16 cellular contexts compared by ENCODE assay signal in the genomic region with DNA sequence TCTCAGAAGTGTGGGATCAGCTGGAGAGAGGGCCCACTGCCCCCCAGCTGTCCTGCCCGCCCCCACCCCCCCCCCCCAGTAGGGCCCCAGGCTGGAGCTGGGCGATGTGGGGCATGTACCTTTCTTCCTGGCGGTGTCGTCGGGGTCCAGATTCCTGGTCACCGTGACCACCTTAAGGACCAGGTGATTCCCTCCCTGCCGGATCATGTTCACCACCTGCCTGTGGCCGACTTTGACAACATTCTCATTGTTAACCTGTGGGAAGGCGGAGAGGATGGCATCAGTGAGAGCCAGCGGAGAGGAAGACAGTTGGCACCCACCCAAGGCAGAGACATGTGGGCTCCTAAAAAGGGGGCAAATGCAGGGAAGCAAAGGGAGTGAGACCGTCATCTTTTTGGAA.
DNase-seq lines count a peak whose midpoint lies in the region; ATAC-seq and TF ChIP-seq lines count a peak whose summit lies in the region.
"Had no signal": no experiment of that assay in that cellular context is flagged by ENCODE, and none has a peak within 500 bp of the region (broad histone marks: within the 10 kb centered on the region; RNA-seq: fewer than 3 reads in every experiment).

No MANE protein-coding gene starts in this region.

- H3K4me3 ChIP-seq in RWPE2 (ENCODE audit: severe bottlenecking) (no peak overlapping the region), neuronal stem cell (ENCODE audit: low read length in 2 of 2) (no peak overlapping the region)
- H3K4me3 ChIP-seq: stomach had no signal

- no peak overlapping the region for H2BK12ac ChIP-seq in neuronal stem cell (ENCODE audit: low read length)

- no peak overlapping the region for H3K23ac ChIP-seq in neuronal stem cell (ENCODE audit: low read depth, low read length, poor library complexity)

- H2BK15ac ChIP-seq in neuronal stem cell (ENCODE audit: low read length) = peak overlapping the region; percentile 45

- H2BK120ac ChIP-seq in neuronal stem cell (ENCODE audit: low read depth, low read length) = no peak overlapping the region

- no peak overlapping the region for H3K4ac ChIP-seq in neuronal stem cell (ENCODE audit: low read length)

- H3K4me1 ChIP-seq in RWPE2 (ENCODE audit: insufficient read depth, poor library complexity, severe bottlenecking) = no peaks in the 10 kb centered on the region
- H3K4me1 ChIP-seq in neuronal stem cell (ENCODE audit: control insufficient read depth in 2 of 2, insufficient read depth in 1 of 2, low read depth in 1 of 2, low read length in 2 of 2) = peaks cover 18 to 26% of the 10 kb centered on the region in 2 donors

- DNase-seq in NCI-H1092 (lab: John Stamatoyannopoulos, UW) = peak; percentile 74
- no peak for DNase-seq in NCI-H1092 treated with DMSO at 0.1 percent for 48 hours (lab: John Stamatoyannopoulos, UW)
- DNase-seq in NCI-H2107 treated with DMSO at 0.1 percent for 48 hours (lab: John Stamatoyannopoulos, UW; ENCODE audit: unreplicated experiment) = peak; percentile 91
- peak; percentile 45 for DNase-seq in RWPE2 (ENCODE audit: low spot score)
- DNase-seq in neuronal stem cell (ENCODE audit: low spot score) = no peak
- no peak for DNase-seq in activated effector memory CD4-positive, alpha-beta T cell treated with Interleukin-2 at 50 U/mL for 16 hours
- no peak for DNase-seq in pons (ENCODE audit: low spot score)
- DNase-seq: 8988T; activated CD4-positive, alpha-beta T cell treated with anti-CD3 and anti-CD28 coated beads for 4 hours; activated naive CD4-positive, alpha-beta T cell treated with anti-CD3 and anti-CD28 coated beads, Interleukin-2, amount 50 U/mL, for 16 hours; C1 segment of cervical spinal cord; dermis blood vessel endothelial cell; mammary epithelial cell; naive thymus-derived CD4-positive, alpha-beta T cell; stomach had no signal

- no peak overlapping the region for H2BK5ac ChIP-seq in neuronal stem cell (ENCODE audit: low read length)

- ATAC-seq in RWPE2 (ENCODE audit: low read depth) (no peak), GM21619 (IDR thresholded peaks at IDR 0.05; ENCODE audit: unreplicated experiment) (no peak)
- ATAC-seq: naive thymus-derived CD4-positive, alpha-beta T cell had no signal

- H3K27ac ChIP-seq in RWPE2 (ENCODE audit: poor library complexity, severe bottlenecking) (no peak overlapping the region), neuronal stem cell (replicated peaks; ENCODE audit: low read length) (no peak overlapping the region)
- H3K27ac ChIP-seq: stomach had no signal

- no peak overlapping the region for H4K8ac ChIP-seq in neuronal stem cell (ENCODE audit: low read depth, low read length)

- no peaks in the 10 kb centered on the region for H3K27me3 ChIP-seq in RWPE2 (ENCODE audit: insufficient read depth, poor library complexity, severe bottlenecking)
- no peaks in the 10 kb centered on the region for H3K27me3 ChIP-seq in neuronal stem cell (ENCODE audit: control insufficient read depth in 3 of 3, insufficient read depth in 3 of 3, low read depth in 1 of 3, low read length in 3 of 3)
- H3K27me3 ChIP-seq: stomach had no signal

- TF ChIP-seq CTCF in RWPE2 (IDR thresholded peaks at IDR 0.05; ENCODE audit: poor library complexity, severe bottlenecking) = no peak

- H3K36me3 ChIP-seq in RWPE2 (ENCODE audit: low read depth) (no peaks in the 10 kb centered on the region), neuronal stem cell (replicated peaks in 1 of 2; ENCODE audit: control insufficient read depth in 2 of 2, insufficient read depth in 2 of 2, low read length in 2 of 2) (peaks cover 2 to 6% of the 10 kb centered on the region in 2 donors)

- H3K79me1 ChIP-seq in neuronal stem cell (ENCODE audit: low read depth, low read length) = no peaks in the 10 kb centered on the region

- no peaks in the 10 kb centered on the region for H3K9me3 ChIP-seq in RWPE2 (ENCODE audit: severe bottlenecking)
- H3K9me3 ChIP-seq in neuronal stem cell (replicated peaks in 1 of 2; ENCODE audit: control insufficient read depth in 2 of 2, insufficient read depth in 1 of 2, low read depth in 1 of 2, low read length in 2 of 2) = no peaks in the 10 kb centered on the region
- H3K9me3 ChIP-seq: stomach had no signal

- no peak overlapping the region for H3K14ac ChIP-seq in neuronal stem cell (ENCODE audit: low read length)

- peak overlapping the region; percentile 27 for H3K18ac ChIP-seq in neuronal stem cell (ENCODE audit: low read length)

- no CpG with 5 or more reads among the region's 11 CpGs for WGBS in neuronal stem cell (ENCODE audit: extremely low coverage in 2 of 2, insufficient read length in 2 of 2, insufficient replicate concordance in 1 of 2), 2 donors

- no peak overlapping the region for H3K4me2 ChIP-seq in neuronal stem cell (ENCODE audit: insufficient read depth, low read length, poor library complexity, severe bottlenecking)

- no peak overlapping the region for H2AFZ ChIP-seq in neuronal stem cell (ENCODE audit: low read length)

- no peak overlapping the region for H4K91ac ChIP-seq in neuronal stem cell (ENCODE audit: low read depth, low read length, poor library complexity)

- H2AK5ac ChIP-seq in neuronal stem cell (ENCODE audit: low read depth, low read length) = no peak overlapping the region

- H3K9ac ChIP-seq in neuronal stem cell (ENCODE audit: low read depth, low read length, poor library complexity) = no peak overlapping the region

Comparison
In these comparisons a context has a peak if more than half of its experiments do, and no peak if none do; other contexts are left out.
1. DNase-seq: peak in NCI-H1092 (single experiment), NCI-H2107 treated with DMSO at 0.1 percent for 48 hours (single experiment) and RWPE2 (single experiment); none in NCI-H1092 treated with DMSO at 0.1 percent for 48 hours (single experiment), neuronal stem cell (single experiment), activated effector memory CD4-positive, alpha-beta T cell treated with Interleukin-2 at 50 U/mL for 16 hours (single experiment) and pons (single experiment).